1 cellular context compared by ENCODE assay signal in the genomic region with DNA sequence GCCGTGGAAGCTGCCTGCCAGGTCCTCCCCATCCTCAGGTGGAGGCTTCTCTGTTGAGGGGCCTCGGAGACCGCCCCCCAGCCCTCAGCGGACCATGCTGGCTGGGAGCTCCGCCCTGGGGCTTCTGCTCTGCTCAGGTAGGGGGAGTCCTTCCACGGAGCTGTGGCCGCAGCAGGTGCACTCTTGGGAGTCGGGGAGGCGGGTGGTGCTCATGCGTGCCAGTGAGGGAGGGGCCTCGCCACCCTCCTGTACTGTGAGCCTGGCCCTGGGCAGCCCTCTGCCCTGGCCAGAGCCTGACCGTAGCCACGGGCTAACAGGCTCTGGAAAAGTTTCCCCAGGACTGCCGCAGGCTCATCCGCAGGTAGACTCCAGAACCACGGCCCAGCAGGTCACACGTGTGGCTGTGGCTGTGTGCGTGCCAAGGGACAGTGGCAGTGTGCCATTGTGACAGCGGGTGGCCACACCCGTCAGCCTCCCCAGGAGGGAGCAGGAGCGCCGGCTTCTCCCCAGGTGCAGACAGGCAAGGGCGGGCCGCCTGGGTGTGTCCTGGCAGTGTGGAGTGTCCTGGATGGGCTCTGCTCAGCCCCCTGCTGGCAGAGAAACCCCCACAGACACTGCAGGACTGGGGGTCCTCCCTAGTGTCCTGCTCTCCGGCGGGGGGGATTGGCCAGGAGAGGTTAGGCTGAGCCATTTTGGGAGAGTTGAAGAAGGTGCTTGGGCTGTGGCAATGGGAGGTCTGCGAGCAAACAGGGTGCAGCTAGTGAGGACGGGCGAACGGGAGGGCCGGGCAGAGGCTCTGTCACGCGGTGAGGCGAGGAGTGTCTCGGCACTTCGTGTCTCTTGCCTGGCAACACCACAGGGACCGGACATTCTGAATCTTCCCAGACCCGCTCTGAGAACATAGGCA.
TF ChIP-seq lines count a peak whose summit lies in the region.

No MANE protein-coding gene starts in this region.

TF ChIP-seq in HCT116, 20 proteins besides CTCF, POLR2A, EP300 and RAD21:
- TF ChIP-seq FOSL1 (IDR thresholded peaks at IDR 0.05; ENCODE audit: low read depth): no peak
- TF ChIP-seq MAX (IDR thresholded peaks at IDR 0.05): no peak
- no peak for TF ChIP-seq CEBPB (IDR thresholded peaks at IDR 0.05; ENCODE audit: low read depth)
- no peak for TF ChIP-seq ZNF274 (IDR thresholded peaks at IDR 0.05; ENCODE audit: low read depth, low read length)
